Comparison of ENCODE assay signal across 24 cellular contexts in genomic region chr7:36082910-36083309, GRCh38.
DNase-seq lines count a peak whose midpoint lies in the region; ATAC-seq, FAIRE-seq and TF ChIP-seq lines count a peak whose summit lies in the region.
"Had no signal": no experiment of that assay in that cellular context is flagged by ENCODE, and none has a peak within 500 bp of the region (broad histone marks: within the 10 kb centered on the region; RNA-seq: fewer than 3 reads in every experiment).

No MANE protein-coding gene starts in this region.

- H3K27me3 ChIP-seq in cardiac muscle cell (no peaks in the 10 kb centered on the region), SK-N-SH (ENCODE audit: insufficient read depth) (no peaks in the 10 kb centered on the region), spleen (replicated peaks in 1 of 7) (no peaks in the 10 kb centered on the region), HepG2 (ENCODE audit: control insufficient read depth in 1 of 2, insufficient read depth in 2 of 2, low read length in 2 of 2) (peaks cover 0 to 12% of the 10 kb centered on the region in 2 experiments; a peak in 1 of 5 replicates), left lung (no peaks in the 10 kb centered on the region)
- H3K27me3 ChIP-seq: ascending aorta, colonic mucosa had no signal

- intact Hi-C loops in left cardiac atrium (cut with DNase I), result no loop called here
- intact Hi-C loops in spleen (cut with DNase I; ENCODE audit: low total_unique reads), result no loop called here
- intact Hi-C loops in natural killer cell (cut with micrococcal nuclease), result no loop called here
- intact Hi-C loops in HepG2 (cut with micrococcal nuclease; ENCODE audit: unreplicated experiment), result loop anchor here (10.0 kb wide), 1 partner anchor 98 kb away; no protein-coding TSS in a partner anchor
- intact Hi-C loops in left lung (cut with DNase I), result no loop called here

- H3F3A ChIP-seq in SK-N-SH (replicated peaks; ENCODE audit: insufficient read depth), result no peaks in the 10 kb centered on the region

- TF ChIP-seq EP300 in SK-N-SH (IDR thresholded peaks at IDR 0.05; ENCODE audit: borderline replicate concordance in 1 of 2, low read depth in 1 of 2, low read length in 1 of 2) (no peak), HepG2 (IDR thresholded peaks at IDR 0.05; ENCODE audit: low read depth in 2 of 2, low read length in 2 of 2) (no peak), HepG2 (CRISPR knock-in tag; IDR thresholded peaks at IDR 0.05; ENCODE audit: borderline replicate concordance) (no peak)

- no peaks in the 10 kb centered on the region for H3K9me3 Mint-ChIP-seq in endothelial cell (ENCODE audit: unreplicated experiment)
- no peaks in the 10 kb centered on the region for H3K9me3 Mint-ChIP-seq in natural killer cell
- H3K9me3 Mint-ChIP-seq: activated naive CD4-positive, alpha-beta T cell treated with anti-CD3 and anti-CD28 coated beads, Interleukin-2, amount 50 U/mL, for 24 hours; activated T-cell treated with anti-CD3 and anti-CD28 coated beads, Interleukin-2, amount 50 U/mL, for 72 hours; CD8-positive, alpha-beta T cell had no signal

- in situ Hi-C loops in HepG2 (cut with HindIII; ENCODE audit: extremely low pct_ligation_motif_present, low pct_unique_long_range_greater_than_20kb), result no loop called here

- H3K4me2 ChIP-seq in SK-N-SH (no peak overlapping the region), HepG2 (ENCODE audit: low read depth, low read length) (no peak overlapping the region)

- H2AFZ ChIP-seq in SK-N-SH (ENCODE audit: low read depth) (no peak overlapping the region), HepG2 (ENCODE audit: low read length) (no peak overlapping the region)

- CTCF ChIA-PET in SK-N-SH (lab: Yijun Ruan, JAX) (interaction anchor here (0.9 to 1.9 kb wide), 6 partner anchors 9 to 236 kb away, joined by 3 to 8 read pairs (median 4); no protein-coding TSS in a partner anchor), HepG2 (lab: Yijun Ruan, JAX; ENCODE audit: low intra/inter-chr PET ratio, low total read pairs) (interaction anchor here (2.4 kb wide), 1 partner anchor 208 kb away, joined by 28 read pairs; no protein-coding TSS in a partner anchor)

- peak; percentile 5 for TF ChIP-seq CTCF in cardiac muscle cell (IDR thresholded peaks at IDR 0.05; ENCODE audit: low read depth, low read length)
- TF ChIP-seq CTCF in SK-N-SH (IDR thresholded peaks at IDR 0.05), result peak; percentile 36; the same call in 1 of the 2 replicates
- TF ChIP-seq CTCF in endothelial cell (IDR thresholded peaks at IDR 0.05; ENCODE audit: unreplicated experiment), result no peak
- TF ChIP-seq CTCF in spleen (IDR thresholded peaks at IDR 0.05 in 8 of 11, conservative IDR thresholded peaks at IDR 0.05 in 3 of 11), result no peak
- TF ChIP-seq CTCF in natural killer cell (IDR thresholded peaks at IDR 0.05), result no peak
- TF ChIP-seq CTCF in HepG2 (CRISPR knock-in tag; IDR thresholded peaks at IDR 0.05), result no peak
- TF ChIP-seq CTCF in left lung (IDR thresholded peaks at IDR 0.05), result no peak

- TF ChIP-seq POLR2A in spleen (IDR thresholded peaks at IDR 0.05), result no peak
- no peak for TF ChIP-seq POLR2A in HepG2 (IDR thresholded peaks at IDR 0.05; ENCODE audit: insufficient read depth in 1 of 2, low read depth in 2 of 2, low read length in 2 of 2)

- ATAC-seq in left cardiac atrium, result no peak
- ATAC-seq in natural killer cell, result no peak
- ATAC-seq in HepG2, result no peak
- ATAC-seq in left lung, result no peak
- ATAC-seq: activated T-cell treated with anti-CD3 and anti-CD28 coated beads, Interleukin-2, amount 50 U/mL, for 72 hours; CD8-positive, alpha-beta T cell; left colon had no signal

- H3K4me3 ChIP-seq in cardiac muscle cell, result no peak overlapping the region
- H3K4me3 ChIP-seq in SK-N-SH (ENCODE audit: low read depth in 2 of 2, low read length in 1 of 2), result no peak overlapping the region
- H3K4me3 ChIP-seq in spleen, result no peak overlapping the region
- H3K4me3 ChIP-seq in HepG2 (replicated peaks in 1 of 3; ENCODE audit: insufficient read depth in 1 of 3, low read depth in 2 of 3, low read length in 3 of 3), result no peak overlapping the region
- H3K4me3 ChIP-seq in left lung, result no peak overlapping the region
- H3K4me3 ChIP-seq: ascending aorta, colonic mucosa, prostate gland, skin epidermis had no signal

- H3K4me1 ChIP-seq in cardiac muscle cell (ENCODE audit: low read depth) (no peaks in the 10 kb centered on the region), SK-N-SH (ENCODE audit: control insufficient read depth in 1 of 2, insufficient read depth in 2 of 2, low read depth in 1 of 2, low read length in 1 of 2) (peaks cover 0 to 8% of the 10 kb centered on the region in 2 experiments; a peak in 1 of 4 replicates), spleen (peaks cover 2 to 45% (median 8%) of the 10 kb centered on the region in 6 donors), HepG2 (ENCODE audit: insufficient read depth, low read length) (peaks cover 28% of the 10 kb centered on the region), left lung (no peaks in the 10 kb centered on the region)
- H3K4me1 ChIP-seq: ascending aorta, colonic mucosa, prostate gland had no signal

- H3K79me2 ChIP-seq in SK-N-SH (ENCODE audit: insufficient read depth) (no peaks in the 10 kb centered on the region), HepG2 (ENCODE audit: insufficient read depth, low read length) (no peaks in the 10 kb centered on the region)

- H3K27ac ChIP-seq in cardiac muscle cell (no peak overlapping the region), SK-N-SH (ENCODE audit: low read depth in 2 of 2, low read length in 1 of 2) (no peak overlapping the region), spleen (peak overlapping the region in 6 of 8 donors; percentile 27 to 74 (median 68)), HepG2 (ENCODE audit: extremely low read length, insufficient read depth, low read length) (no peak overlapping the region), left lung (no peak overlapping the region)
- H3K27ac ChIP-seq: ascending aorta, colonic mucosa, prostate gland, skin epidermis had no signal

- no TSS peak for BruUV-seq in HepG2 (replicated peaks; lab: Mats Ljungman, UMichigan)

- H3K4me1 Mint-ChIP-seq in endothelial cell (ENCODE audit: unreplicated experiment) (peaks cover 18% of the 10 kb centered on the region), natural killer cell (no peaks in the 10 kb centered on the region)
- H3K4me1 Mint-ChIP-seq: activated naive CD4-positive, alpha-beta T cell treated with anti-CD3 and anti-CD28 coated beads, Interleukin-2, amount 50 U/mL, for 24 hours had no signal

- H3K9ac ChIP-seq in SK-N-SH (no peak overlapping the region), HepG2 (ENCODE audit: insufficient read depth, low read depth, low read length) (no peak overlapping the region)

- peaks cover 14% of the 10 kb centered on the region for H3K27me3 Mint-ChIP-seq in endothelial cell (ENCODE audit: unreplicated experiment)
- peaks cover 0 to 3% of the 10 kb centered on the region in 2 donors for H3K27me3 Mint-ChIP-seq in natural killer cell (ENCODE audit: low read depth in 2 of 2)
- H3K27me3 Mint-ChIP-seq: activated naive CD4-positive, alpha-beta T cell treated with anti-CD3 and anti-CD28 coated beads, Interleukin-2, amount 50 U/mL, for 24 hours had no signal

- H3K36me3 Mint-ChIP-seq in endothelial cell (ENCODE audit: low read depth, unreplicated experiment) (peaks cover 4% of the 10 kb centered on the region), natural killer cell (no peaks in the 10 kb centered on the region)
- H3K36me3 Mint-ChIP-seq: activated naive CD4-positive, alpha-beta T cell treated with anti-CD3 and anti-CD28 coated beads, Interleukin-2, amount 50 U/mL, for 24 hours; CD8-positive, alpha-beta T cell; mesothelial cell of epicardium had no signal

- H3K27ac Mint-ChIP-seq in endothelial cell (ENCODE audit: unreplicated experiment) (peak overlapping the region; percentile 13), natural killer cell (no peak overlapping the region)
- H3K27ac Mint-ChIP-seq: activated naive CD4-positive, alpha-beta T cell treated with anti-CD3 and anti-CD28 coated beads, Interleukin-2, amount 50 U/mL, for 24 hours; activated T-cell treated with anti-CD3 and anti-CD28 coated beads, Interleukin-2, amount 50 U/mL, for 72 hours; CD8-positive, alpha-beta T cell; mesothelial cell of epicardium; nephron progenitor cell had no signal

- POLR2A ChIA-PET in SK-N-SH (lab: Yijun Ruan, JAX), result no interaction called here
- POLR2A ChIA-PET in HepG2 (lab: Yijun Ruan, JAX), result no interaction called here

- H3K9me3 ChIP-seq in cardiac muscle cell (ENCODE audit: low read depth) (no peaks in the 10 kb centered on the region), SK-N-SH (no peaks in the 10 kb centered on the region), spleen (peaks cover 0 to 3% (median 0%) of the 10 kb centered on the region in 8 donors), HepG2 (ENCODE audit: low read length) (no peaks in the 10 kb centered on the region), left lung (no peaks in the 10 kb centered on the region)
- H3K9me3 ChIP-seq: ascending aorta, colonic mucosa, prostate gland had no signal

- no peak for FAIRE-seq in HepG2 (lab: Jason Lieb, UNC)
- FAIRE-seq: endothelial cell of umbilical vein had no signal

- H3K4me3 Mint-ChIP-seq in endothelial cell (ENCODE audit: unreplicated experiment) (no peak overlapping the region), natural killer cell (no peak overlapping the region)
- H3K4me3 Mint-ChIP-seq: activated naive CD4-positive, alpha-beta T cell treated with anti-CD3 and anti-CD28 coated beads, Interleukin-2, amount 50 U/mL, for 24 hours; activated T-cell treated with anti-CD3 and anti-CD28 coated beads, Interleukin-2, amount 50 U/mL, for 72 hours; CD8-positive, alpha-beta T cell; mesothelial cell of epicardium; nephron progenitor cell had no signal

- H3K36me3 ChIP-seq in cardiac muscle cell, result no peaks in the 10 kb centered on the region
- H3K36me3 ChIP-seq in SK-N-SH (replicated peaks in 1 of 2; ENCODE audit: control insufficient read depth in 1 of 2, insufficient read depth in 2 of 2, low read length in 1 of 2), result no peaks in the 10 kb centered on the region
- no peaks in the 10 kb centered on the region for H3K36me3 ChIP-seq in spleen
- no peaks in the 10 kb centered on the region for H3K36me3 ChIP-seq in HepG2 (replicated peaks in 1 of 2; ENCODE audit: control insufficient read depth in 1 of 2, insufficient read depth in 2 of 2, low read length in 2 of 2)
- no peaks in the 10 kb centered on the region for H3K36me3 ChIP-seq in left lung
- H3K36me3 ChIP-seq: ascending aorta, colonic mucosa, prostate gland had no signal

- 79% methylated on average over 5 of the region's 5 CpGs for WGBS in SK-N-SH (ENCODE audit: low lambda C conversion rate)
- WGBS in spleen, 5 donors, result 84 to 88% (median 87%) methylated on average over 5 of the region's 5 CpGs
- WGBS in HepG2 (ENCODE audit: low lambda C conversion rate), result 60% methylated on average over 3 of the region's 5 CpGs

- TF ChIP-seq RAD21 in SK-N-SH (IDR thresholded peaks at IDR 0.05; ENCODE audit: low read length), result peak; percentile 42
- TF ChIP-seq RAD21 in HepG2 (CRISPR knock-in tag; IDR thresholded peaks at IDR 0.05), result no peak

- H4K20me1 ChIP-seq in SK-N-SH (ENCODE audit: insufficient read depth) (no peaks in the 10 kb centered on the region), HepG2 (ENCODE audit: insufficient read depth, low read length) (no peaks in the 10 kb centered on the region)

- no peaks in the 10 kb centered on the region for H3K9me2 ChIP-seq in SK-N-SH

- no peak for DNase-seq in cardiac muscle cell (ENCODE audit: low read depth in 1 of 2, low spot score in 1 of 2)
- DNase-seq in left cardiac atrium, result no peak
- DNase-seq in SK-N-SH, result peak; percentile 70
- no peak for DNase-seq in endothelial cell (ENCODE audit: low spot score)
- DNase-seq in spleen, result no peak
- no peak for DNase-seq in natural killer cell
- DNase-seq in HepG2 (ENCODE audit: low spot score), result no peak
- no peak for DNase-seq in left lung
- DNase-seq: activated CD4-positive, alpha-beta T cell treated with anti-CD3 and anti-CD28 coated beads for 1 hour; activated T-cell treated with anti-CD3 and anti-CD28 coated beads, Interleukin-2, amount 50 U/mL, for 72 hours; CD8-positive, alpha-beta T cell; colonic mucosa; DMS79 treated with DMSO at 0.1 percent for 48 hours; foreskin fibroblast; left colon; NCI-H1694; nephron progenitor cell; RPMI8226 had no signal

Comparison
In these comparisons a context has a peak if more than half of its experiments do, and no peak if none do; other contexts are left out.
1. H3K27ac ChIP-seq: peak in spleen (6 of 8); none in cardiac muscle cell (single experiment), SK-N-SH (0 of 2), HepG2 (single experiment) and left lung (0 of 2).
2. CTCF ChIP-seq: peak in cardiac muscle cell (single experiment) and SK-N-SH (single experiment); none in endothelial cell (single experiment), spleen (0 of 11), natural killer cell (single experiment), HepG2 (single experiment) and left lung (0 of 2).